In genomic region chr5:67425514-67425913, GRCh38 we compare ENCODE assay signal across 17 cellular contexts.
"Had no signal": no experiment of that assay in that cellular context is flagged by ENCODE, and none has a peak within 500 bp of the region (broad histone marks: within the 10 kb centered on the region; RNA-seq: fewer than 3 reads in every experiment).

No MANE protein-coding gene starts in this region.

- H3K36me3 Mint-ChIP-seq: stimulated activated naive B cell treated with anti-CD40 and anti-IgM and Interleukin-4, amounts not matched to agents 10 μg/mL and 1 μg/mL and 100 μg/mL, for 72 hours; WTC11 had no signal

- H3K4me3 ChIP-seq: adrenal gland, right lobe of liver, tibial nerve, vagina had no signal

- H3K9me3 ChIP-seq: adrenal gland, neutrophil, right lobe of liver, tibial nerve, vagina had no signal

- H3K4me1 Mint-ChIP-seq: activated T-helper 17 cell treated with anti-CD3 and anti-CD28 coated beads, Interleukin-2, amount 50 U/mL, for 72 hours; stimulated activated naive B cell treated with anti-CD40 and anti-IgM and Interleukin-4, amounts not matched to agents 10 μg/mL and 1 μg/mL and 100 μg/mL, for 72 hours had no signal

- H3K27me3 ChIP-seq: adrenal gland, neutrophil, right lobe of liver, tibial nerve, vagina had no signal

- H3K4me1 ChIP-seq: right lobe of liver, tibial nerve, vagina had no signal

- H3K4me3 Mint-ChIP-seq: activated CD4-positive, alpha-beta T cell treated with anti-CD3 and anti-CD28 coated beads, Interleukin-2, amount 10 ng/mL, durations not matched to agents 24 days and 14 days; activated naive CD4-positive, alpha-beta T cell treated with anti-CD3 and anti-CD28 coated beads for 36 hours; activated T-helper 17 cell treated with anti-CD3 and anti-CD28 coated beads, Interleukin-2, amount 50 U/mL, for 72 hours; naive thymus-derived CD4-positive, alpha-beta T cell; stimulated activated naive B cell treated with anti-CD40 and anti-IgM and Interleukin-4, amounts not matched to agents 10 μg/mL and 1 μg/mL and 100 μg/mL, for 72 hours; T-helper 1 cell treated with Interleukin-12 subunit alpha and Interleukin-12 subunit beta and Interleukin-4 antibody, amounts not matched to agents 30 μg/mL and 1 μg/mL, for 36 hours; WTC11 had no signal

- H3K27me3 Mint-ChIP-seq: activated CD4-positive, alpha-beta T cell treated with anti-CD3 and anti-CD28 coated beads, Interleukin-2, amount 10 ng/mL, durations not matched to agents 24 days and 14 days; activated T-helper 17 cell treated with anti-CD3 and anti-CD28 coated beads, Interleukin-2, amount 50 U/mL, for 72 hours; naive thymus-derived CD4-positive, alpha-beta T cell; progenitor cell of endocrine pancreas had no signal

- H3K27ac Mint-ChIP-seq: activated CD4-positive, alpha-beta T cell treated with anti-CD3 and anti-CD28 coated beads, Interleukin-2, amount 10 ng/mL, durations not matched to agents 24 days and 14 days; activated naive CD4-positive, alpha-beta T cell treated with anti-CD3 and anti-CD28 coated beads for 36 hours; activated T-helper 17 cell treated with anti-CD3 and anti-CD28 coated beads, Interleukin-2, amount 50 U/mL, for 72 hours; naive thymus-derived CD4-positive, alpha-beta T cell; progenitor cell of endocrine pancreas; stimulated activated naive B cell treated with anti-CD40 and anti-IgM and Interleukin-4, amounts not matched to agents 10 μg/mL and 1 μg/mL and 100 μg/mL, for 72 hours; T-helper 1 cell treated with Interleukin-12 subunit alpha and Interleukin-12 subunit beta and Interleukin-4 antibody, amounts not matched to agents 30 μg/mL and 1 μg/mL, for 36 hours; WTC11 had no signal

- H3K9me3 Mint-ChIP-seq: activated naive CD4-positive, alpha-beta T cell treated with anti-CD3 and anti-CD28 coated beads for 36 hours had no signal

- DNase-seq: activated CD4-positive, alpha-beta T cell treated with anti-CD3 and anti-CD28 coated beads, Interleukin-2, amount 10 ng/mL, durations not matched to agents 24 days and 14 days; activated naive CD4-positive, alpha-beta T cell treated with anti-CD3 and anti-CD28 coated beads for 36 hours; activated T-cell treated with anti-CD3 and anti-CD28 coated beads for 4 hours; adrenal gland; hypothalamus; left colon; naive thymus-derived CD4-positive, alpha-beta T cell; right lobe of liver; stimulated activated CD4-positive, alpha-beta T cell treated with anti-CD3 and anti-CD28 coated beads, Interleukin-2, amount 100 ng/mL, for 24 hours; stimulated activated naive B cell treated with anti-CD40 and anti-IgM and Interleukin-4, amounts not matched to agents 10 μg/mL and 1 μg/mL and 100 μg/mL, for 72 hours had no signal

- H3K27ac ChIP-seq: adrenal gland, neutrophil, right lobe of liver, tibial nerve, vagina had no signal

- H3K36me3 ChIP-seq: adrenal gland, neutrophil, right lobe of liver, tibial nerve, vagina had no signal
